In genomic region chr9:76456202-76456926, GRCh38 we compare ENCODE assay signal across 9 cellular contexts.
DNase-seq lines count a peak whose midpoint lies in the region; ATAC-seq and TF ChIP-seq lines count a peak whose summit lies in the region.
"Had no signal": no experiment of that assay in that cellular context is flagged by ENCODE, and none has a peak within 500 bp of the region (broad histone marks: within the 10 kb centered on the region; RNA-seq: fewer than 3 reads in every experiment).

No MANE protein-coding gene starts in this region.

- H3K4me1 ChIP-seq in BLaER1 treated with 17β-estradiol and CSF1 and Interleukin-3, amounts not matched to agents 10 nM and 100 nM: peaks cover 21 to 74% (median 56%) of the 10 kb centered on the region in 10 experiments
- H3K4me1 ChIP-seq in MM.1S (ENCODE audit: low read length): peaks cover 11% of the 10 kb centered on the region

- H3K36me3 ChIP-seq in BLaER1 treated with 17β-estradiol and CSF1 and Interleukin-3, amounts not matched to agents 10 nM and 100 nM: peaks cover 0 to 4% (median 0%) of the 10 kb centered on the region in 11 experiments; a peak in 3 of 22 replicates
- no peaks in the 10 kb centered on the region for H3K36me3 ChIP-seq in MM.1S (replicated peaks; ENCODE audit: insufficient read depth, low read length)
- H3K36me3 ChIP-seq: HAP-1 had no signal

- peak overlapping the region in 1 of 10 experiments; percentile 6; a peak in 1 of 20 replicates for H3K4me3 ChIP-seq in BLaER1 treated with 17β-estradiol and CSF1 and Interleukin-3, amounts not matched to agents 10 nM and 100 nM
- no peak overlapping the region for H3K4me3 ChIP-seq in MM.1S (ENCODE audit: low read length)
- H3K4me3 ChIP-seq: HAP-1 had no signal

- TF ChIP-seq CTCF in MM.1S (IDR thresholded peaks at IDR 0.05; ENCODE audit: low read length): no peak

- ATAC-seq in GM18907 (IDR thresholded peaks at IDR 0.05; ENCODE audit: unreplicated experiment) (peak; percentile 45), SK-N-SH treated with all-trans-retinoic acid at 6 μM for 48 hours (no peak)

- no peaks in the 10 kb centered on the region for H3F3A ChIP-seq in MM.1S (ENCODE audit: insufficient read depth, low read length)

- H3K27me3 ChIP-seq in BLaER1 treated with 17β-estradiol and CSF1 and Interleukin-3, amounts not matched to agents 10 nM and 100 nM: peaks cover 10 to 26% (median 19%) of the 10 kb centered on the region in 11 experiments; a peak in 20 of 22 replicates
- H3K27me3 ChIP-seq in MM.1S (replicated peaks; ENCODE audit: insufficient read depth, low read length): no peaks in the 10 kb centered on the region

- H4K20me1 ChIP-seq in BLaER1 treated with 17β-estradiol and CSF1 and Interleukin-3, amounts not matched to agents 10 nM and 100 nM: peaks cover 0 to 17% (median 8%) of the 10 kb centered on the region in 11 experiments; a peak in 10 of 22 replicates
- no peaks in the 10 kb centered on the region for H4K20me1 ChIP-seq in MM.1S (ENCODE audit: insufficient read depth, low read length)

- no peak for TF ChIP-seq POLR2A in erythroblast (IDR thresholded peaks at IDR 0.05; ENCODE audit: low read length)

- no peak overlapping the region for H2AFZ ChIP-seq in MM.1S (ENCODE audit: low read length)

- no peaks in the 10 kb centered on the region for H3K9me2 ChIP-seq in MM.1S (replicated peaks; ENCODE audit: insufficient read depth, low read length)

- H3K9me3 ChIP-seq in BLaER1 treated with 17β-estradiol and CSF1 and Interleukin-3, amounts not matched to agents 10 nM and 100 nM (replicated peaks in 1 of 11): peaks cover 0 to 8% (median 0%) of the 10 kb centered on the region in 11 experiments; a peak in 3 of 22 replicates
- no peaks in the 10 kb centered on the region for H3K9me3 ChIP-seq in MM.1S (replicated peaks; ENCODE audit: insufficient read depth, low read length)
- H3K9me3 ChIP-seq: HAP-1 had no signal

- no peaks in the 10 kb centered on the region for H3K79me2 ChIP-seq in MM.1S (ENCODE audit: low read length)

- H3K27ac ChIP-seq in BLaER1 treated with 17β-estradiol and CSF1 and Interleukin-3, amounts not matched to agents 10 nM and 100 nM: peak overlapping the region in 8 of 11 experiments; percentile 1 to 78 (median 66); a peak in 15 of 22 replicates
- H3K27ac ChIP-seq in MM.1S (ENCODE audit: low read length): no peak overlapping the region

- DNase-seq in MM.1S (peak; percentile 71), SIG-M5 (lab: John Stamatoyannopoulos, UW) (peak; percentile 20), erythroblast (lab: John Stamatoyannopoulos, UW) (peak; percentile 79 to 91), NCI-H1694 treated with DMSO at 0.1 percent for 48 hours (lab: John Stamatoyannopoulos, UW) (no peak), NCI-H2171 treated with DMSO at 0.1 percent for 48 hours (lab: John Stamatoyannopoulos, UW) (no peak)

- peak overlapping the region; percentile 24 to 90 (median 57); a peak in 20 of 22 replicates for H3K4me2 ChIP-seq in BLaER1 treated with 17β-estradiol and CSF1 and Interleukin-3, amounts not matched to agents 10 nM and 100 nM
- H3K4me2 ChIP-seq in MM.1S (ENCODE audit: low read depth, low read length): no peak overlapping the region

- peak overlapping the region in 4 of 11 experiments; percentile 20 to 46 (median 38); a peak in 7 of 22 replicates for H3K9ac ChIP-seq in BLaER1 treated with 17β-estradiol and CSF1 and Interleukin-3, amounts not matched to agents 10 nM and 100 nM
- no peak overlapping the region for H3K9ac ChIP-seq in MM.1S (ENCODE audit: low read length)

TF ChIP-seq in SK-N-SH treated with all-trans-retinoic acid at 6 μM for 48 hours, 23 proteins besides CTCF, POLR2A, EP300 and RAD21:
- TF ChIP-seq ISL1 (CRISPR knock-in tag; IDR thresholded peaks at IDR 0.05) (no peak), TOX (CRISPR knock-in tag; IDR thresholded peaks at IDR 0.05; ENCODE audit: borderline replicate concordance) (no peak)
TF ChIP-seq in SK-N-SH treated with all-trans-retinoic acid at 6 μM for 48 hours: peak in this region for 0.

Comparison
In these comparisons a context has a peak if more than half of its experiments do, and no peak if none do; other contexts are left out.
1. DNase-seq: peak in MM.1S (single experiment), SIG-M5 (single experiment) and erythroblast (2 of 2); none in NCI-H1694 treated with DMSO at 0.1 percent for 48 hours (single experiment) and NCI-H2171 treated with DMSO at 0.1 percent for 48 hours (single experiment).